In genomic region chrX:129646721-129647587, GRCh38 we compare ENCODE assay signal across 26 cellular contexts. TPM values are rescaled to one million over a fixed set of nuclear protein-coding genes. Genes with fewer than 3 reads are reported as not detected.
A peak's percentile ranks its signal among the peaks of the same experiment; 100 is the strongest.
DNase-seq lines count a peak whose midpoint lies in the region; ATAC-seq and TF ChIP-seq lines count a peak whose summit lies in the region.
"Had no signal": no experiment of that assay in that cellular context is flagged by ENCODE, and none has a peak within 500 bp of the region (broad histone marks: within the 10 kb centered on the region; RNA-seq: fewer than 3 reads in every experiment).

No MANE protein-coding gene starts in this region.

- no peak overlapping the region for H4K91ac ChIP-seq in H9 (ENCODE audit: insufficient read length, low read depth, low read length)

- H3K4me1 ChIP-seq in H9 (ENCODE audit: insufficient read depth, low read length) (no peaks in the 10 kb centered on the region), sigmoid colon (no peaks in the 10 kb centered on the region), mesendoderm (ENCODE audit: control insufficient read depth, low read depth, low read length) (no peaks in the 10 kb centered on the region)
- H3K4me1 ChIP-seq: BE2C had no signal

- peaks cover 82% of the 10 kb centered on the region for H3K27me3 Mint-ChIP-seq in H9 (ENCODE audit: low read depth)

- H3K4me1 Mint-ChIP-seq in H9, result peaks cover 4 to 17% of the 10 kb centered on the region in 2 experiments; a peak in 3 of 4 replicates

- H2BK5ac ChIP-seq in H9 (ENCODE audit: insufficient read length, low read length) (no peak overlapping the region), mesendoderm (ENCODE audit: low read length) (no peak overlapping the region)

- peaks cover 0 to 48% of the 10 kb centered on the region in 2 experiments; a peak in 3 of 5 replicates for H3K9me3 Mint-ChIP-seq in H9

- H3K23me2 ChIP-seq in H9 (ENCODE audit: insufficient read length, low read depth, low read length, poor library complexity, severe bottlenecking), result no peaks in the 10 kb centered on the region

- H3K14ac ChIP-seq in H9 (ENCODE audit: insufficient read depth, low read length), result no peak overlapping the region

- H4K8ac ChIP-seq in H9 (replicated peaks; ENCODE audit: insufficient read length, low read depth, low read length), result no peak overlapping the region
- no peak overlapping the region for H4K8ac ChIP-seq in mesendoderm (ENCODE audit: low read depth, low read length)

- peaks cover 4 to 5% (median 4%) of the 10 kb centered on the region in 3 experiments; a peak in 5 of 7 replicates for H3K36me3 Mint-ChIP-seq in H9 (ENCODE audit: insufficient read depth in 1 of 3, low read depth in 3 of 3)

- no peak for TF ChIP-seq EP300 in sigmoid colon (IDR thresholded peaks at IDR 0.05)

- H2AFZ ChIP-seq in H9 (ENCODE audit: low read length), result no peak overlapping the region

- no peak overlapping the region for H3T11ph ChIP-seq in H9 (ENCODE audit: low read length)

- no peak for TF ChIP-seq CTCF in H9 (conservative IDR thresholded peaks at IDR 0.05)
- no peak for TF ChIP-seq CTCF in coronary artery (IDR thresholded peaks at IDR 0.05)
- TF ChIP-seq CTCF in sigmoid colon (IDR thresholded peaks at IDR 0.05), result no peak

- no peak overlapping the region for H3K4me3 ChIP-seq in coronary artery
- H3K4me3 ChIP-seq in sigmoid colon, result no peak overlapping the region
- H3K4me3 ChIP-seq in mesendoderm (ENCODE audit: low read length), result no peak overlapping the region
- H3K4me3 ChIP-seq: SJCRH30 had no signal

- H2BK15ac ChIP-seq in H9 (ENCODE audit: low read depth, low read length), result no peak overlapping the region
- no peak overlapping the region for H2BK15ac ChIP-seq in mesendoderm (replicated peaks; ENCODE audit: low read depth)

- intact Hi-C loops in sigmoid colon (cut with DNase I), result no loop called here

- H3K27me3 ChIP-seq in H9 (ENCODE audit: insufficient read depth, low read length) (peaks cover 8% of the 10 kb centered on the region; the same call in 1 of the 2 replicates), sigmoid colon (no peaks in the 10 kb centered on the region), mesendoderm (ENCODE audit: insufficient read depth, low read length, poor library complexity) (peaks cover under 1% of the 10 kb centered on the region)
- H3K27me3 ChIP-seq: BE2C, SJCRH30 had no signal

- H3K56ac ChIP-seq in H9 (ENCODE audit: insufficient read length, low read depth, low read length) (no peak overlapping the region), mesendoderm (ENCODE audit: low read length) (no peak overlapping the region)

- no peaks in the 10 kb centered on the region for H3K9me3 ChIP-seq in H9 (ENCODE audit: control insufficient read depth, low read depth, low read length)
- H3K9me3 ChIP-seq in sigmoid colon, result no peaks in the 10 kb centered on the region
- H3K9me3 ChIP-seq: BE2C, SJCRH30 had no signal

- DNase-seq in DMS 273 (lab: John Stamatoyannopoulos, UW; ENCODE audit: unreplicated experiment) (peak; percentile 50), DMS 273 treated with DMSO at 0.1 percent for 48 hours (lab: John Stamatoyannopoulos, UW) (no peak), H9 (peak; percentile 9), coronary artery (ENCODE audit: low spot score) (peak; percentile 62), sigmoid colon (peak; percentile 52), mesendoderm (no peak)
- DNase-seq in activated CD4-positive, alpha-beta T cell treated with anti-CD3 and anti-CD28 coated beads, Interleukin-2, amount 50 U/mL, for 4 hours, result no peak
- DNase-seq: 8988T; ACHN; DMS53; Karpas-422; NCI-H1105; NCI-H1436 treated with DMSO at 0.1 percent for 48 hours; NCI-H187 treated with DMSO at 0.1 percent for 48 hours; NCI-H2171 treated with DMSO at 0.1 percent for 48 hours; NCI-H345; NCI-H510A treated with DMSO at 0.1 percent for 48 hours; NCI-H748 treated with DMSO at 0.1 percent for 48 hours; NK-92 treated with Interleukin-12 subunit alpha and Interleukin-12 subunit beta, amount 100 ng/mL, for 24 hours; PC-3 had no signal

- H3K4me2 ChIP-seq in H9 (ENCODE audit: insufficient read depth, insufficient read length, low read length) (no peak overlapping the region), mesendoderm (ENCODE audit: low read length) (no peak overlapping the region)

- H3K27ac Mint-ChIP-seq in H9, result no peak overlapping the region

- no peak overlapping the region for H3K4me3 Mint-ChIP-seq in H9

- H4K5ac ChIP-seq in H9 (ENCODE audit: insufficient read length, low read depth, low read length) (no peak overlapping the region), mesendoderm (ENCODE audit: low read length) (no peak overlapping the region)

- no peak for TF ChIP-seq POLR2A in sigmoid colon (IDR thresholded peaks at IDR 0.05)

- H2AK5ac ChIP-seq in H9 (ENCODE audit: insufficient read length, low read length) (no peak overlapping the region), mesendoderm (ENCODE audit: low read length) (no peak overlapping the region)

- H3K9ac ChIP-seq in H9 (ENCODE audit: extremely low read depth, insufficient read length, low read length) (no peak overlapping the region), mesendoderm (ENCODE audit: low read length) (no peak overlapping the region)

- no peak overlapping the region for H2BK120ac ChIP-seq in H9 (ENCODE audit: low read depth, low read length, poor library complexity, severe bottlenecking)
- H2BK120ac ChIP-seq in mesendoderm (ENCODE audit: low read depth, low read length), result no peak overlapping the region

- no peaks in the 10 kb centered on the region for H4K20me1 ChIP-seq in H9 (ENCODE audit: control insufficient read depth, insufficient read depth, insufficient read length)

- no peaks in the 10 kb centered on the region for H3K79me1 ChIP-seq in H9 (ENCODE audit: insufficient read depth, low read depth, low read length, poor library complexity, severe bottlenecking)
- no peaks in the 10 kb centered on the region for H3K79me1 ChIP-seq in mesendoderm (ENCODE audit: low read length)

- H3K4ac ChIP-seq in H9 (ENCODE audit: low read depth, low read length) (no peak overlapping the region), mesendoderm (ENCODE audit: low read depth, low read length) (no peak overlapping the region)

- no peaks in the 10 kb centered on the region for H3K36me3 ChIP-seq in sigmoid colon
- H3K36me3 ChIP-seq in mesendoderm (ENCODE audit: control insufficient read depth, insufficient read depth, low read length), result no peaks in the 10 kb centered on the region
- H3K36me3 ChIP-seq: BE2C, SJCRH30 had no signal

- H3K27ac ChIP-seq in H9 (ENCODE audit: insufficient read length, low read depth, low read length), result no peak overlapping the region
- H3K27ac ChIP-seq in coronary artery, result no peak overlapping the region
- no peak overlapping the region for H3K27ac ChIP-seq in sigmoid colon
- no peak overlapping the region for H3K27ac ChIP-seq in mesendoderm (ENCODE audit: low read depth, low read length)
- H3K27ac ChIP-seq: SJCRH30 had no signal

- H2BK12ac ChIP-seq in H9 (ENCODE audit: insufficient read length, low read depth, low read length), result no peak overlapping the region

- WGBS in H9 (ENCODE audit: extremely low coverage, insufficient read length, low lambda C conversion rate), result no CpG with 5 or more reads among the region's 9 CpGs
- 83 to 87% methylated on average over 8 to 9 of the region's 9 CpGs for WGBS in sigmoid colon, 2 donors
- no CpG with 5 or more reads among the region's 9 CpGs for WGBS in mesendoderm (ENCODE audit: extremely low coverage, insufficient coverage, low lambda C conversion rate)

- H3K23ac ChIP-seq in H9 (ENCODE audit: insufficient read length, low read depth, low read length) (no peak overlapping the region), mesendoderm (ENCODE audit: low read length) (no peak overlapping the region)

- H3K79me2 ChIP-seq in H9 (ENCODE audit: insufficient read depth, low read length) (no peaks in the 10 kb centered on the region), mesendoderm (ENCODE audit: control insufficient read depth, insufficient read depth, low read length) (no peaks in the 10 kb centered on the region)

- no peak for ATAC-seq in HG02763 (IDR thresholded peaks at IDR 0.05; ENCODE audit: unreplicated experiment)
- ATAC-seq: HCT116, HepG2, PC-3 had no signal

- no peak overlapping the region for H2BK20ac ChIP-seq in H9 (ENCODE audit: low read depth, low read length, poor library complexity, severe bottlenecking)

- H3K18ac ChIP-seq in H9 (ENCODE audit: insufficient read length, low read depth, low read length) (no peak overlapping the region), mesendoderm (ENCODE audit: low read length) (no peak overlapping the region)

RNA-seq across cellular contexts. Expression of gene APLN, which starts 7.8 kb away (rescaled TPM):
- total RNA-seq in H9 (2021) (0.18 and 0.24 TPM in 2 replicates), sigmoid colon (under 1 TPM in 2 of 4 donors, not detected in 2; 0.36 to 0.81 TPM)
- under 1 TPM in 1 of 3 donors, not detected in 2; 0.47 TPM for polyA plus RNA-seq in sigmoid colon
- polyA plus RNA-seq in mesendoderm (2013, experiment 1 of 2), result 0.86 TPM
- 0.73 TPM for polyA plus RNA-seq in mesendoderm (2013, experiment 2 of 2)
- total RNA-seq: G401 had no signal

Comparison
In these comparisons a context has a peak if more than half of its experiments do, and no peak if none do; other contexts are left out.
1. DNase-seq: peak in DMS 273 (single experiment), H9 (single experiment), coronary artery (single experiment) and sigmoid colon (single experiment); none in DMS 273 treated with DMSO at 0.1 percent for 48 hours (single experiment), activated CD4-positive, alpha-beta T cell treated with anti-CD3 and anti-CD28 coated beads, Interleukin-2, amount 50 U/mL, for 4 hours (0 of 2) and mesendoderm (single experiment).